Comparison of ENCODE assay signal across 19 cellular contexts in genomic region chr3:119444590-119444989, GRCh38. TPM values are rescaled to one million over a fixed set of nuclear protein-coding genes. Genes with fewer than 3 reads are reported as not detected.
A peak's percentile ranks its signal among the peaks of the same experiment; 100 is the strongest.
DNase-seq lines count a peak whose midpoint lies in the region; ATAC-seq, FAIRE-seq and TF ChIP-seq lines count a peak whose summit lies in the region.
"Had no signal": no experiment of that assay in that cellular context is flagged by ENCODE, and none has a peak within 500 bp of the region (broad histone marks: within the 10 kb centered on the region; RNA-seq: fewer than 3 reads in every experiment).

No MANE protein-coding gene starts in this region.

- no peak for TF ChIP-seq CTCF in HepG2 (CRISPR knock-in tag; IDR thresholded peaks at IDR 0.05)
- TF ChIP-seq CTCF in right lobe of liver (IDR thresholded peaks at IDR 0.05): no peak
- no peak for TF ChIP-seq CTCF in K562 (IDR thresholded peaks at IDR 0.05 in 2 of 3, conservative IDR thresholded peaks at IDR 0.05 in 1 of 3; ENCODE audit: insufficient read depth in 2 of 3, low read depth in 1 of 3, low read length in 3 of 3)
- no peak for TF ChIP-seq CTCF in WERI-Rb-1 (IDR thresholded peaks at IDR 0.05; ENCODE audit: low read depth, low read length)

- 99% methylated on average over 2 of the region's 2 CpGs for WGBS in HepG2 (ENCODE audit: low lambda C conversion rate)
- WGBS in right lobe of liver (ENCODE audit: insufficient coverage, low coverage, low lambda C conversion rate, missing lambda C conversion rate): 100% methylated on average over 2 of the region's 2 CpGs
- WGBS in K562 (ENCODE audit: insufficient coverage, low coverage, missing lambda C conversion rate): 100% methylated on average over 1 of the region's 2 CpGs

- H4K20me1 ChIP-seq in HepG2 (ENCODE audit: insufficient read depth, low read length): peaks cover 6% of the 10 kb centered on the region; the same call in 1 of the 2 replicates
- H4K20me1 ChIP-seq in K562 (replicated peaks; ENCODE audit: control insufficient read depth, insufficient read depth, low read length): no peaks in the 10 kb centered on the region

- H3K9ac ChIP-seq in HepG2 (ENCODE audit: insufficient read depth, low read depth, low read length) (no peak overlapping the region), K562 (ENCODE audit: insufficient read depth in 1 of 2, low read depth in 2 of 2, low read length in 2 of 2) (no peak overlapping the region)

- H3K27ac Mint-ChIP-seq in activated CD4-positive, alpha-beta memory T cell treated with anti-CD3 and anti-CD28 coated beads for 36 hours: peak overlapping the region; percentile 23
- H3K27ac Mint-ChIP-seq in activated T-helper 1 cell treated with anti-CD3 and anti-CD28 coated beads, Interleukin-12 subunit alpha, Interleukin-12 subunit beta, Interleukin-2, Interleukin-4 antibody, amounts not matched to agents 30 ng/mL and 10 ng/mL and 1 ng/mL, durations not matched to agents 14 hours and 24 hours and 36 hours: no peak overlapping the region
- H3K27ac Mint-ChIP-seq: CD4-positive, alpha-beta memory T cell; GM23338; H9 had no signal

- H3K79me2 ChIP-seq in HepG2 (ENCODE audit: insufficient read depth, low read length) (peaks cover 3% of the 10 kb centered on the region), K562 (ENCODE audit: control insufficient read depth, insufficient read depth, low read length) (no peaks in the 10 kb centered on the region; the same call in 2 of the 3 replicates)

- CTCF ChIA-PET in HepG2 (lab: Yijun Ruan, JAX; ENCODE audit: low intra/inter-chr PET ratio, low total read pairs) (no interaction called here), K562 (lab: Yijun Ruan, JAX; ENCODE audit: low intra/inter-chr PET ratio) (no interaction called here)
- CTCF ChIA-PET in activated CD4-positive, alpha-beta memory T cell treated with anti-CD3 and anti-CD28 coated beads for 36 hours (lab: Charles Lee): no interaction called here

- H3K36me3 Mint-ChIP-seq in activated CD4-positive, alpha-beta memory T cell treated with anti-CD3 and anti-CD28 coated beads for 36 hours: peaks cover 37% of the 10 kb centered on the region
- H3K36me3 Mint-ChIP-seq in activated T-helper 1 cell treated with anti-CD3 and anti-CD28 coated beads, Interleukin-12 subunit alpha, Interleukin-12 subunit beta, Interleukin-2, Interleukin-4 antibody, amounts not matched to agents 30 ng/mL and 10 ng/mL and 1 ng/mL, durations not matched to agents 14 hours and 24 hours and 36 hours (ENCODE audit: low read depth): peaks cover 58% of the 10 kb centered on the region

- TF ChIP-seq POLR2A in HepG2 (IDR thresholded peaks at IDR 0.05; ENCODE audit: insufficient read depth in 1 of 2, low read depth in 2 of 2, low read length in 2 of 2) (no peak), right lobe of liver (IDR thresholded peaks at IDR 0.05) (no peak), K562 (conservative IDR thresholded peaks at IDR 0.05) (no peak)

- H3K9me3 ChIP-seq in HepG2 (ENCODE audit: low read length) (no peaks in the 10 kb centered on the region), right lobe of liver (no peaks in the 10 kb centered on the region), K562 (replicated peaks; ENCODE audit: control insufficient read depth, insufficient read depth, low read depth, low read length) (no peaks in the 10 kb centered on the region; the same call in 1 of the 2 replicates), WERI-Rb-1 (ENCODE audit: severe bottlenecking) (no peaks in the 10 kb centered on the region)

- no peak overlapping the region for H3K4me3 ChIP-seq in HepG2 (replicated peaks in 1 of 3; ENCODE audit: insufficient read depth in 1 of 3, low read depth in 2 of 3, low read length in 3 of 3)
- no peak overlapping the region for H3K4me3 ChIP-seq in right lobe of liver
- no peak overlapping the region for H3K4me3 ChIP-seq in K562
- H3K4me3 ChIP-seq in WERI-Rb-1 (ENCODE audit: low read depth, low read length): no peak overlapping the region
- H3K4me3 ChIP-seq: GM23338 had no signal

- in situ Hi-C loops in HepG2 (cut with HindIII; ENCODE audit: extremely low pct_ligation_motif_present, low pct_unique_long_range_greater_than_20kb) (no loop called here), K562 (cut with MboI) (no loop called here)

- H2AFZ ChIP-seq in HepG2 (ENCODE audit: low read length) (no peak overlapping the region), K562 (ENCODE audit: low read depth, low read length) (no peak overlapping the region)
- H2AFZ ChIP-seq: GM23338 had no signal

- ATAC-seq in HepG2 (no peak), right lobe of liver (no peak), K562 (no peak)
- ATAC-seq: GM23338, HCT116 had no signal

- DNase-seq in HepG2 (ENCODE audit: low spot score) (no peak), right lobe of liver (no peak), K562 (ENCODE audit: extremely low read depth in 1 of 4, low spot score in 3 of 4) (no peak), NCI-H2171 treated with DMSO at 0.1 percent for 48 hours (lab: John Stamatoyannopoulos, UW) (no peak), WERI-Rb-1 (no peak), foreskin melanocyte (no peak)
- no peak for DNase-seq in activated CD4-positive, alpha-beta memory T cell treated with anti-CD3 and anti-CD28 coated beads for 36 hours
- no peak for DNase-seq in activated T-helper 1 cell treated with anti-CD3 and anti-CD28 coated beads, Interleukin-12 subunit alpha, Interleukin-12 subunit beta, Interleukin-2, Interleukin-4 antibody, amounts not matched to agents 30 ng/mL and 10 ng/mL and 1 ng/mL, durations not matched to agents 14 hours and 24 hours and 36 hours (ENCODE audit: low spot score)
- DNase-seq: C1 segment of cervical spinal cord; Calu3; CD4-positive, alpha-beta memory T cell; COR-L47; DMS53; DMS79 treated with DMSO at 0.1 percent for 48 hours; H9 had no signal

- H3K27ac ChIP-seq in HepG2 (ENCODE audit: extremely low read length, insufficient read depth, low read length) (no peak overlapping the region), right lobe of liver (no peak overlapping the region), K562 (ENCODE audit: extremely low read depth, low read depth, low read length) (no peak overlapping the region), WERI-Rb-1 (no peak overlapping the region)

- no peak for TF ChIP-seq RAD21 in HepG2 (CRISPR knock-in tag; IDR thresholded peaks at IDR 0.05)
- TF ChIP-seq RAD21 in K562 (CRISPR knock-in tag; conservative IDR thresholded peaks at IDR 0.05 in 1 of 2, IDR thresholded peaks at IDR 0.05 in 1 of 2): no peak

- POLR2A ChIA-PET in HepG2 (lab: Yijun Ruan, JAX) (no interaction called here), K562 (lab: Yijun Ruan, JAX) (interaction anchor here (0.6 kb wide), 1 partner anchor 233 kb away, joined by 3 read pairs; no protein-coding TSS in a partner anchor)
- POLR2A ChIA-PET in activated CD4-positive, alpha-beta memory T cell treated with anti-CD3 and anti-CD28 coated beads for 36 hours (lab: Charles Lee): no interaction called here

- FAIRE-seq in HepG2 (lab: Jason Lieb, UNC): no peak
- FAIRE-seq in K562 (lab: Jason Lieb, UNC): no peak
- FAIRE-seq: GM12892, GM19239 had no signal

- no peaks in the 10 kb centered on the region for H3K27me3 ChIP-seq in HepG2 (ENCODE audit: control insufficient read depth in 1 of 2, insufficient read depth in 2 of 2, low read length in 2 of 2)
- no peaks in the 10 kb centered on the region for H3K27me3 ChIP-seq in right lobe of liver
- no peaks in the 10 kb centered on the region for H3K27me3 ChIP-seq in K562 (ENCODE audit: control insufficient read depth in 2 of 2, insufficient read depth in 2 of 2, low read length in 2 of 2)
- H3K27me3 ChIP-seq in WERI-Rb-1 (ENCODE audit: insufficient read depth, low read depth, severe bottlenecking): no peaks in the 10 kb centered on the region

- H3K4me2 ChIP-seq in HepG2 (ENCODE audit: low read depth, low read length): no peak overlapping the region
- no peak overlapping the region for H3K4me2 ChIP-seq in K562 (ENCODE audit: insufficient read depth, low read length)
- H3K4me2 ChIP-seq: GM23338 had no signal

- H3K9me1 ChIP-seq in K562 (ENCODE audit: control insufficient read depth, insufficient read depth, low read length): no peaks in the 10 kb centered on the region

- TF ChIP-seq EP300 in HepG2 (IDR thresholded peaks at IDR 0.05; ENCODE audit: low read depth in 2 of 2, low read length in 2 of 2) (no peak), HepG2 (CRISPR knock-in tag; IDR thresholded peaks at IDR 0.05; ENCODE audit: borderline replicate concordance) (no peak), K562 (IDR thresholded peaks at IDR 0.05; ENCODE audit: low read length) (no peak)

- intact Hi-C loops in HepG2 (cut with micrococcal nuclease; ENCODE audit: unreplicated experiment): no loop called here
- intact Hi-C loops in right lobe of liver (cut with DNase I): no loop called here
- intact Hi-C loops in activated CD4-positive, alpha-beta memory T cell treated with anti-CD3 and anti-CD28 coated beads for 36 hours (cut with micrococcal nuclease): no loop called here
- intact Hi-C loops in activated T-helper 1 cell treated with anti-CD3 and anti-CD28 coated beads, Interleukin-12 subunit alpha, Interleukin-12 subunit beta, Interleukin-2, Interleukin-4 antibody, amounts not matched to agents 30 ng/mL and 10 ng/mL and 1 ng/mL, durations not matched to agents 14 hours and 24 hours and 36 hours (cut with micrococcal nuclease): loop anchor here (2.0 kb wide), 1 partner anchor 14 kb away; no protein-coding TSS in a partner anchor
- intact Hi-C loops in K562 (cut with micrococcal nuclease): no loop called here

- BruUV-seq in HepG2 (replicated peaks; lab: Mats Ljungman, UMichigan) (no TSS peak), K562 (replicated peaks; lab: Mats Ljungman, UMichigan) (no TSS peak)

- H3K36me3 ChIP-seq in HepG2 (replicated peaks in 1 of 2; ENCODE audit: control insufficient read depth in 1 of 2, insufficient read depth in 2 of 2, low read length in 2 of 2) (peaks cover 8 to 67% of the 10 kb centered on the region in 2 experiments), right lobe of liver (peaks cover 0 to 58% (median 21%) of the 10 kb centered on the region in 4 donors), K562 (ENCODE audit: control insufficient read depth, insufficient read depth, low read length) (peaks cover 62% of the 10 kb centered on the region), WERI-Rb-1 (peaks cover 32% of the 10 kb centered on the region)

- no peaks in the 10 kb centered on the region for H3K27me3 Mint-ChIP-seq in activated CD4-positive, alpha-beta memory T cell treated with anti-CD3 and anti-CD28 coated beads for 36 hours
- H3K27me3 Mint-ChIP-seq in activated T-helper 1 cell treated with anti-CD3 and anti-CD28 coated beads, Interleukin-12 subunit alpha, Interleukin-12 subunit beta, Interleukin-2, Interleukin-4 antibody, amounts not matched to agents 30 ng/mL and 10 ng/mL and 1 ng/mL, durations not matched to agents 14 hours and 24 hours and 36 hours (ENCODE audit: insufficient read depth): no peaks in the 10 kb centered on the region
- H3K27me3 Mint-ChIP-seq: CD4-positive, alpha-beta memory T cell had no signal

- H3K4me1 Mint-ChIP-seq in activated CD4-positive, alpha-beta memory T cell treated with anti-CD3 and anti-CD28 coated beads for 36 hours (ENCODE audit: low read depth): peaks cover 7% of the 10 kb centered on the region
- peaks cover 14% of the 10 kb centered on the region for H3K4me1 Mint-ChIP-seq in activated T-helper 1 cell treated with anti-CD3 and anti-CD28 coated beads, Interleukin-12 subunit alpha, Interleukin-12 subunit beta, Interleukin-2, Interleukin-4 antibody, amounts not matched to agents 30 ng/mL and 10 ng/mL and 1 ng/mL, durations not matched to agents 14 hours and 24 hours and 36 hours (ENCODE audit: low read depth)
- H3K4me1 Mint-ChIP-seq: GM23338, H9 had no signal

- no peak overlapping the region for H3K4me3 Mint-ChIP-seq in activated CD4-positive, alpha-beta memory T cell treated with anti-CD3 and anti-CD28 coated beads for 36 hours
- peak overlapping the region; percentile 30 for H3K4me3 Mint-ChIP-seq in activated T-helper 1 cell treated with anti-CD3 and anti-CD28 coated beads, Interleukin-12 subunit alpha, Interleukin-12 subunit beta, Interleukin-2, Interleukin-4 antibody, amounts not matched to agents 30 ng/mL and 10 ng/mL and 1 ng/mL, durations not matched to agents 14 hours and 24 hours and 36 hours
- H3K4me3 Mint-ChIP-seq: CD4-positive, alpha-beta memory T cell; GM23338; H9 had no signal

- H3K4me1 ChIP-seq in HepG2 (ENCODE audit: insufficient read depth, low read length): no peaks in the 10 kb centered on the region
- H3K4me1 ChIP-seq in right lobe of liver: no peaks in the 10 kb centered on the region
- H3K4me1 ChIP-seq in K562 (replicated peaks in 1 of 2; ENCODE audit: control insufficient read depth in 2 of 2, insufficient read depth in 2 of 2, low read length in 2 of 2): no peaks in the 10 kb centered on the region; a peak in 1 of 5 replicates

- H3K9me3 Mint-ChIP-seq in activated CD4-positive, alpha-beta memory T cell treated with anti-CD3 and anti-CD28 coated beads for 36 hours: no peaks in the 10 kb centered on the region
- H3K9me3 Mint-ChIP-seq in activated T-helper 1 cell treated with anti-CD3 and anti-CD28 coated beads, Interleukin-12 subunit alpha, Interleukin-12 subunit beta, Interleukin-2, Interleukin-4 antibody, amounts not matched to agents 30 ng/mL and 10 ng/mL and 1 ng/mL, durations not matched to agents 14 hours and 24 hours and 36 hours: no peaks in the 10 kb centered on the region
- H3K9me3 Mint-ChIP-seq: CD4-positive, alpha-beta memory T cell; GM23338; H9 had no signal

RNA-seq across cellular contexts. Expression of gene TMEM39A, which starts 18.8 kb away (rescaled TPM):
- total RNA-seq in HepG2 (2016; rRNA removed; fragmentation: Illumina TruSeq; extraction: Trizol) (32.9 and 55.8 TPM in 2 replicates), right lobe of liver (10 to 100 TPM; 14.9 to 34.6 (median 20.9) TPM), K562 (2014; rRNA removed) (13.4 and 19.6 TPM in 2 replicates), K562 (2014; rRNA removed; fragmentation: Illumina TruSeq; extraction: Trizol) (16.6 and 18.3 TPM in 2 replicates), K562 (2015; rRNA removed; fragmentation: Illumina TruSeq; extraction: Trizol) (13.6 and 15.4 TPM in 2 replicates), K562 (2021) (25.7 and 27.1 TPM in 2 replicates)
- 8.2 and 8.7 TPM in 2 replicates for total RNA-seq in HepG2 (2016; cell fraction: cytosol; rRNA removed; fragmentation: Illumina TruSeq; extraction: Trizol; ENCODE audit: low read depth)
- total RNA-seq in HepG2 (2016; cell fraction: insoluble cytoplasmic fraction; rRNA removed; fragmentation: Illumina TruSeq; extraction: Trizol): 38.1 and 61.6 TPM in 2 replicates
- total RNA-seq in HepG2 (2016; cell fraction: membrane; rRNA removed; fragmentation: Illumina TruSeq; extraction: Trizol): 24.4 and 26.5 TPM in 2 replicates
- 75.1 and 80.5 TPM in 2 replicates for total RNA-seq in HepG2 (2016; cell fraction: nucleus; rRNA removed; fragmentation: Illumina TruSeq; extraction: Trizol)
- polyA plus RNA-seq in HepG2 (2011; rRNA removed) (56.8 and 64.9 TPM in 2 replicates), K562 (2011; rRNA removed) (41.5 and 64.0 TPM in 2 replicates), K562 (2014; fragmentation: Illumina TruSeq; extraction: Trizol) (12.0 and 13.6 TPM in 2 replicates), K562 (2014; fragmentation: Nextera tagmentation; extraction: Ambion mirVana) (10 to 100 TPM; 15.0 to 15.3 TPM), K562 (2014; rRNA removed) (17.1 and 24.9 TPM in 2 replicates)
- polyA plus RNA-seq in HepG2 (2011; cell fraction: cytosol; rRNA removed): 31.1 and 36.5 TPM in 2 replicates
- polyA plus RNA-seq in HepG2 (2011; cell fraction: nucleus; rRNA removed): 66.0 and 77.3 TPM in 2 replicates
- polyA plus RNA-seq in HepG2 (2012): 37.2 and 41.2 TPM in 2 replicates
- 2.9 and 4.2 TPM in 2 replicates for polyA plus RNA-seq in HepG2 (2016; cell fraction: cytosol; fragmentation: Illumina TruSeq; extraction: Trizol; ENCODE audit: low read depth)
- 23.9 and 28.6 TPM in 2 replicates for polyA plus RNA-seq in HepG2 (2016; cell fraction: insoluble cytoplasmic fraction; fragmentation: Illumina TruSeq; extraction: Trizol; ENCODE audit: low read depth)
- 5.2 and 8.6 TPM in 2 replicates for polyA plus RNA-seq in HepG2 (2016; cell fraction: membrane; fragmentation: Illumina TruSeq; extraction: Trizol; ENCODE audit: low read depth)
- 64.5 and 65.7 TPM in 2 replicates for polyA plus RNA-seq in HepG2 (2016; cell fraction: nucleus; fragmentation: Illumina TruSeq; extraction: Trizol; ENCODE audit: insufficient read depth, low read depth)
- 97.7 and 216 TPM in 2 replicates for polyA minus RNA-seq in HepG2 (2011; rRNA and poly(A)+ RNA removed; ENCODE audit: low replicate concordance)
- polyA minus RNA-seq in HepG2 (2011; cell fraction: cytosol; rRNA and poly(A)+ RNA removed): 41.0 and 43.9 TPM in 2 replicates
- polyA minus RNA-seq in HepG2 (2011; cell fraction: nucleus; rRNA and poly(A)+ RNA removed): 122 and 140 TPM in 2 replicates
- total RNA-seq in activated CD4-positive, alpha-beta memory T cell treated with anti-CD3 and anti-CD28 coated beads for 36 hours: 10 to 100 TPM; 33.9 to 34.3 TPM
- total RNA-seq in activated T-helper 1 cell treated with anti-CD3 and anti-CD28 coated beads, Interleukin-12 subunit alpha, Interleukin-12 subunit beta, Interleukin-2, Interleukin-4 antibody, amounts not matched to agents 30 ng/mL and 10 ng/mL and 1 ng/mL, durations not matched to agents 14 hours and 24 hours and 36 hours: 51.3 and 56.9 TPM in 2 replicates
- 100 and 139 TPM in 2 replicates for total RNA-seq in K562 (2011; cell fraction: chromatin; rRNA removed; ENCODE audit: low replicate concordance)
- 53.2 and 55.5 TPM in 2 replicates for total RNA-seq in K562 (2011; cell fraction: nucleolus; rRNA removed)
- 85.4 and 97.5 TPM in 2 replicates for total RNA-seq in K562 (2011; cell fraction: nucleoplasm; rRNA removed)
- 17.7 and 37.5 TPM in 2 replicates for polyA plus RNA-seq in K562 (2011; cell fraction: cytosol; rRNA removed)
- 89.7 and 134 TPM in 2 replicates for polyA plus RNA-seq in K562 (2011; cell fraction: nucleus; rRNA removed)
- 14.0 and 21.7 TPM in 2 replicates for polyA plus RNA-seq in K562 (2012)
- polyA minus RNA-seq in K562 (2011; rRNA and poly(A)+ RNA removed): 67.7 and 85.7 TPM in 2 replicates
- polyA minus RNA-seq in K562 (2011; cell fraction: cytosol; rRNA and poly(A)+ RNA removed): 12.7 and 13.8 TPM in 2 replicates
- polyA minus RNA-seq in K562 (2011; cell fraction: nucleus; rRNA and poly(A)+ RNA removed): 35.4 and 74.1 TPM in 2 replicates

RNA-seq across cellular contexts. Expression of gene POGLUT1, which starts 24.2 kb away (rescaled TPM):
- total RNA-seq in HepG2 (2016; rRNA removed; fragmentation: Illumina TruSeq; extraction: Trizol): 14.2 and 22.9 TPM in 2 replicates
- total RNA-seq in HepG2 (2016; cell fraction: cytosol; rRNA removed; fragmentation: Illumina TruSeq; extraction: Trizol; ENCODE audit: low read depth): 4.3 and 4.4 TPM in 2 replicates
- total RNA-seq in HepG2 (2016; cell fraction: insoluble cytoplasmic fraction; rRNA removed; fragmentation: Illumina TruSeq; extraction: Trizol): 13.2 and 23.1 TPM in 2 replicates
- total RNA-seq in HepG2 (2016; cell fraction: membrane; rRNA removed; fragmentation: Illumina TruSeq; extraction: Trizol): 7.0 and 8.7 TPM in 2 replicates
- total RNA-seq in HepG2 (2016; cell fraction: nucleus; rRNA removed; fragmentation: Illumina TruSeq; extraction: Trizol): 31.6 and 36.9 TPM in 2 replicates
- polyA plus RNA-seq in HepG2 (2011; rRNA removed): 12.9 and 15.3 TPM in 2 replicates
- 5.0 and 9.4 TPM in 2 replicates for polyA plus RNA-seq in HepG2 (2011; cell fraction: cytosol; rRNA removed)
- polyA plus RNA-seq in HepG2 (2011; cell fraction: nucleus; rRNA removed): 11.8 and 15.2 TPM in 2 replicates
- 10.8 and 13.8 TPM in 2 replicates for polyA plus RNA-seq in HepG2 (2012)
- polyA plus RNA-seq in HepG2 (2016; cell fraction: cytosol; fragmentation: Illumina TruSeq; extraction: Trizol; ENCODE audit: low read depth): 1.1 and 1.2 TPM in 2 replicates
- polyA plus RNA-seq in HepG2 (2016; cell fraction: insoluble cytoplasmic fraction; fragmentation: Illumina TruSeq; extraction: Trizol; ENCODE audit: low read depth): 8.9 and 10.3 TPM in 2 replicates
- 2.7 TPM in 2 replicates for polyA plus RNA-seq in HepG2 (2016; cell fraction: membrane; fragmentation: Illumina TruSeq; extraction: Trizol; ENCODE audit: low read depth)
- polyA plus RNA-seq in HepG2 (2016; cell fraction: nucleus; fragmentation: Illumina TruSeq; extraction: Trizol; ENCODE audit: insufficient read depth, low read depth): 46.4 and 46.8 TPM in 2 replicates
- polyA minus RNA-seq in HepG2 (2011; rRNA and poly(A)+ RNA removed; ENCODE audit: low replicate concordance): 13.9 and 23.0 TPM in 2 replicates
- 9.5 and 12.0 TPM in 2 replicates for polyA minus RNA-seq in HepG2 (2011; cell fraction: cytosol; rRNA and poly(A)+ RNA removed)
- 25.5 and 34.2 TPM in 2 replicates for polyA minus RNA-seq in HepG2 (2011; cell fraction: nucleus; rRNA and poly(A)+ RNA removed)
- 1 to 10 TPM; 5.8 to 8.0 (median 7.4) TPM for total RNA-seq in right lobe of liver
- 10 to 100 TPM; 13.0 to 13.9 TPM for total RNA-seq in activated CD4-positive, alpha-beta memory T cell treated with anti-CD3 and anti-CD28 coated beads for 36 hours
- total RNA-seq in activated T-helper 1 cell treated with anti-CD3 and anti-CD28 coated beads, Interleukin-12 subunit alpha, Interleukin-12 subunit beta, Interleukin-2, Interleukin-4 antibody, amounts not matched to agents 30 ng/mL and 10 ng/mL and 1 ng/mL, durations not matched to agents 14 hours and 24 hours and 36 hours: 26.0 and 28.7 TPM in 2 replicates
- total RNA-seq in K562 (2011; cell fraction: chromatin; rRNA removed; ENCODE audit: low replicate concordance): 28.4 and 47.6 TPM in 2 replicates
- 20.9 and 21.5 TPM in 2 replicates for total RNA-seq in K562 (2011; cell fraction: nucleolus; rRNA removed)
- total RNA-seq in K562 (2011; cell fraction: nucleoplasm; rRNA removed): 27.1 and 38.6 TPM in 2 replicates
- 5.2 and 10.6 TPM in 2 replicates for total RNA-seq in K562 (2014; rRNA removed)
- total RNA-seq in K562 (2014; rRNA removed; fragmentation: Illumina TruSeq; extraction: Trizol): 12.2 and 13.9 TPM in 2 replicates
- total RNA-seq in K562 (2015; rRNA removed; fragmentation: Illumina TruSeq; extraction: Trizol): 11.0 and 11.5 TPM in 2 replicates
- total RNA-seq in K562 (2021): 11.6 and 11.7 TPM in 2 replicates
- 11.7 and 14.4 TPM in 2 replicates for polyA plus RNA-seq in K562 (2011; rRNA removed)
- 2.3 and 5.5 TPM in 2 replicates for polyA plus RNA-seq in K562 (2011; cell fraction: cytosol; rRNA removed)
- 18.0 and 18.4 TPM in 2 replicates for polyA plus RNA-seq in K562 (2011; cell fraction: nucleus; rRNA removed)
- polyA plus RNA-seq in K562 (2012): 8.7 and 10.1 TPM in 2 replicates
- 8.7 and 10.7 TPM in 2 replicates for polyA plus RNA-seq in K562 (2014; fragmentation: Illumina TruSeq; extraction: Trizol)
- polyA plus RNA-seq in K562 (2014; fragmentation: Nextera tagmentation; extraction: Ambion mirVana): 10 to 100 TPM; 14.2 to 17.5 TPM
- 8.7 and 12.1 TPM in 2 replicates for polyA plus RNA-seq in K562 (2014; rRNA removed)
- 25.3 and 27.1 TPM in 2 replicates for polyA minus RNA-seq in K562 (2011; rRNA and poly(A)+ RNA removed)
- 8.9 and 9.4 TPM in 2 replicates for polyA minus RNA-seq in K562 (2011; cell fraction: cytosol; rRNA and poly(A)+ RNA removed)
- 15.9 and 17.3 TPM in 2 replicates for polyA minus RNA-seq in K562 (2011; cell fraction: nucleus; rRNA and poly(A)+ RNA removed)

RNA-seq across cellular contexts. Expression of gene TIMMDC1, which starts 53.8 kb away (rescaled TPM):
- total RNA-seq in HepG2 (2016; rRNA removed; fragmentation: Illumina TruSeq; extraction: Trizol) (77.8 and 78.2 TPM in 2 replicates), right lobe of liver (10 to 100 TPM; 16.4 to 63.5 (median 42.8) TPM), K562 (2014; rRNA removed) (62.1 and 78.8 TPM in 2 replicates), K562 (2014; rRNA removed; fragmentation: Illumina TruSeq; extraction: Trizol) (81.6 and 82.6 TPM in 2 replicates), K562 (2015; rRNA removed; fragmentation: Illumina TruSeq; extraction: Trizol) (63.8 and 87.4 TPM in 2 replicates), K562 (2021) (107 and 121 TPM in 2 replicates)
- 22.6 and 30.9 TPM in 2 replicates for total RNA-seq in HepG2 (2016; cell fraction: cytosol; rRNA removed; fragmentation: Illumina TruSeq; extraction: Trizol; ENCODE audit: low read depth)
- total RNA-seq in HepG2 (2016; cell fraction: insoluble cytoplasmic fraction; rRNA removed; fragmentation: Illumina TruSeq; extraction: Trizol): 79.0 and 81.0 TPM in 2 replicates
- total RNA-seq in HepG2 (2016; cell fraction: membrane; rRNA removed; fragmentation: Illumina TruSeq; extraction: Trizol): 54.0 and 62.0 TPM in 2 replicates
- total RNA-seq in HepG2 (2016; cell fraction: nucleus; rRNA removed; fragmentation: Illumina TruSeq; extraction: Trizol): 45.2 and 47.9 TPM in 2 replicates
- polyA plus RNA-seq in HepG2 (2011; rRNA removed) (41.9 and 50.0 TPM in 2 replicates), K562 (2011; rRNA removed) (62.5 and 86.6 TPM in 2 replicates), K562 (2014; fragmentation: Illumina TruSeq; extraction: Trizol) (68.1 and 78.7 TPM in 2 replicates), K562 (2014; fragmentation: Nextera tagmentation; extraction: Ambion mirVana) (100 to 1,000 TPM; 224 to 226 TPM), K562 (2014; rRNA removed) (79.0 and 88.9 TPM in 2 replicates)
- polyA plus RNA-seq in HepG2 (2011; cell fraction: cytosol; rRNA removed): 40.2 and 43.5 TPM in 2 replicates
- 46.3 and 51.0 TPM in 2 replicates for polyA plus RNA-seq in HepG2 (2011; cell fraction: nucleus; rRNA removed)
- 37.3 and 63.6 TPM in 2 replicates for polyA plus RNA-seq in HepG2 (2012)
- 30.9 and 42.2 TPM in 2 replicates for polyA plus RNA-seq in HepG2 (2016; cell fraction: cytosol; fragmentation: Illumina TruSeq; extraction: Trizol; ENCODE audit: low read depth)
- polyA plus RNA-seq in HepG2 (2016; cell fraction: insoluble cytoplasmic fraction; fragmentation: Illumina TruSeq; extraction: Trizol; ENCODE audit: low read depth): 74.7 and 81.2 TPM in 2 replicates
- 45.4 and 51.3 TPM in 2 replicates for polyA plus RNA-seq in HepG2 (2016; cell fraction: membrane; fragmentation: Illumina TruSeq; extraction: Trizol; ENCODE audit: low read depth)
- 89.5 and 98.9 TPM in 2 replicates for polyA plus RNA-seq in HepG2 (2016; cell fraction: nucleus; fragmentation: Illumina TruSeq; extraction: Trizol; ENCODE audit: insufficient read depth, low read depth)
- 49.3 and 54.0 TPM in 2 replicates for polyA minus RNA-seq in HepG2 (2011; rRNA and poly(A)+ RNA removed; ENCODE audit: low replicate concordance)
- 21.8 and 22.8 TPM in 2 replicates for polyA minus RNA-seq in HepG2 (2011; cell fraction: cytosol; rRNA and poly(A)+ RNA removed)
- 29.0 and 29.6 TPM in 2 replicates for polyA minus RNA-seq in HepG2 (2011; cell fraction: nucleus; rRNA and poly(A)+ RNA removed)
- total RNA-seq in activated CD4-positive, alpha-beta memory T cell treated with anti-CD3 and anti-CD28 coated beads for 36 hours: 100 to 1,000 TPM in 1 of 2 experiments, 10 to 100 TPM in 1; 93.7 to 105 TPM
- total RNA-seq in activated T-helper 1 cell treated with anti-CD3 and anti-CD28 coated beads, Interleukin-12 subunit alpha, Interleukin-12 subunit beta, Interleukin-2, Interleukin-4 antibody, amounts not matched to agents 30 ng/mL and 10 ng/mL and 1 ng/mL, durations not matched to agents 14 hours and 24 hours and 36 hours: 124 and 126 TPM in 2 replicates
- total RNA-seq in K562 (2011; cell fraction: chromatin; rRNA removed; ENCODE audit: low replicate concordance): 29.0 and 43.3 TPM in 2 replicates
- 23.3 and 27.1 TPM in 2 replicates for total RNA-seq in K562 (2011; cell fraction: nucleolus; rRNA removed)
- total RNA-seq in K562 (2011; cell fraction: nucleoplasm; rRNA removed): 44.1 and 63.1 TPM in 2 replicates
- 58.4 and 78.7 TPM in 2 replicates for polyA plus RNA-seq in K562 (2011; cell fraction: cytosol; rRNA removed)
- polyA plus RNA-seq in K562 (2011; cell fraction: nucleus; rRNA removed): 30.2 and 40.6 TPM in 2 replicates
- 71.7 and 77.0 TPM in 2 replicates for polyA plus RNA-seq in K562 (2012)
- 34.0 and 37.5 TPM in 2 replicates for polyA minus RNA-seq in K562 (2011; rRNA and poly(A)+ RNA removed)
- polyA minus RNA-seq in K562 (2011; cell fraction: cytosol; rRNA and poly(A)+ RNA removed): 23.1 and 32.3 TPM in 2 replicates
- polyA minus RNA-seq in K562 (2011; cell fraction: nucleus; rRNA and poly(A)+ RNA removed): 27.7 and 31.1 TPM in 2 replicates

Comparison
In these comparisons a context has a peak if more than half of its experiments do, and no peak if none do; other contexts are left out.
1. Of the 241 proteins assayed by ChIP-seq in both HepG2 and K562: peak only in HepG2: POLR2AphosphoS2 and RBFOX2; only in K562: none; in both: none; in neither: 239.